1 cellular context compared by ENCODE assay signal in the genomic region with DNA sequence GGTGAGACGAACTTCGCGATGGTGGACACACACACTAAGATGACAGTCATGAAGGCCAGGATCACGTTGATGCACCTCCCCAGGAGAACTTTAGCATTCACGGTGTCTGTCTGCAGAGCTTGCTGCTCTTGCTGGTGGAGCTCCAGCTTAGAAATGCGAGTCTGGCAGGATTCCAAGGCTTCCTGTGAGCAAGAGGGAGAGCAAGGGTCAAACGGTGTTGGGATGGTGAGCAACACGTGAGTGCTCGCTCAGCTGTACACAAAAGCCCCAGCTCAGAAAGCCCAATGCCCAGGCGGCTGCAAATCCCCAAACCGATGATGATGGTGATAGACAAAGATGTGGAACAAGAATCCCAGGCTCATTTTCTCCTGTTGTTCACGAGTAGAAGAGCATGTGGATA.
TF ChIP-seq lines count a peak whose summit lies in the region.

No MANE protein-coding gene starts in this region.

TF ChIP-seq in HepG2, 621 proteins besides CTCF, POLR2A, EP300 and RAD21 (continued from another document and continues in another):
- TF ChIP-seq, protein P1, sequence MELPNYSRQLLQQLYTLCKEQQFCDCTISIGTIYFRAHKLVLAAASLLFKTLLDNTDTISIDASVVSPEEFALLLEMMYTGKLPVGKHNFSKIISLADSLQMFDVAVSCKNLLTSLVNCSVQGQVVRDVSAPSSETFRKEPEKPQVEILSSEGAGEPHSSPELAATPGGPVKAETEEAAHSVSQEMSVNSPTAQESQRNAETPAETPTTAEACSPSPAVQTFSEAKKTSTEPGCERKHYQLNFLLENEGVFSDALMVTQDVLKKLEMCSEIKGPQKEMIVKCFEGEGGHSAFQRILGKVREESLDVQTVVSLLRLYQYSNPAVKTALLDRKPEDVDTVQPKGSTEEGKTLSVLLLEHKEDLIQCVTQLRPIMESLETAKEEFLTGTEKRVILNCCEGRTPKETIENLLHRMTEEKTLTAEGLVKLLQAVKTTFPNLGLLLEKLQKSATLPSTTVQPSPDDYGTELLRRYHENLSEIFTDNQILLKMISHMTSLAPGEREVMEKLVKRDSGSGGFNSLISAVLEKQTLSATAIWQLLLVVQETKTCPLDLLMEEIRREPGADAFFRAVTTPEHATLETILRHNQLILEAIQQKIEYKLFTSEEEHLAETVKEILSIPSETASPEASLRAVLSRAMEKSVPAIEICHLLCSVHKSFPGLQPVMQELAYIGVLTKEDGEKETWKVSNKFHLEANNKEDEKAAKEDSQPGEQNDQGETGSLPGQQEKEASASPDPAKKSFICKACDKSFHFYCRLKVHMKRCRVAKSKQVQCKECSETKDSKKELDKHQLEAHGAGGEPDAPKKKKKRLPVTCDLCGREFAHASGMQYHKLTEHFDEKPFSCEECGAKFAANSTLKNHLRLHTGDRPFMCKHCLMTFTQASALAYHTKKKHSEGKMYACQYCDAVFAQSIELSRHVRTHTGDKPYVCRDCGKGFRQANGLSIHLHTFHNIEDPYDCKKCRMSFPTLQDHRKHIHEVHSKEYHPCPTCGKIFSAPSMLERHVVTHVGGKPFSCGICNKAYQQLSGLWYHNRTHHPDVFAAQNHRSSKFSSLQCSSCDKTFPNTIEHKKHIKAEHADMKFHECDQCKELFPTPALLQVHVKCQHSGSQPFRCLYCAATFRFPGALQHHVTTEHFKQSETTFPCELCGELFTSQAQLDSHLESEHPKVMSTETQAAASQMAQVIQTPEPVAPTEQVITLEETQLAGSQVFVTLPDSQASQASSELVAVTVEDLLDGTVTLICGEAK (IDR thresholded peaks at IDR 0.05): no peak
- TF ChIP-seq, protein P1 (CRISPR knock-in tag; IDR thresholded peaks at IDR 0.05): no peak
- TF ChIP-seq ZNF777 (CRISPR knock-in tag; IDR thresholded peaks at IDR 0.05) (no peak), STAG1 (CRISPR knock-in tag; IDR thresholded peaks at IDR 0.05) (no peak; the same call in 1 of the 2 replicates), MTA3 (CRISPR knock-in tag; IDR thresholded peaks at IDR 0.05) (no peak), ZNF337 (CRISPR knock-in tag; IDR thresholded peaks at IDR 0.05; ENCODE audit: borderline replicate concordance, low read depth) (no peak), KAT7 (CRISPR knock-in tag; IDR thresholded peaks at IDR 0.05; ENCODE audit: borderline replicate concordance) (no peak), ZNF333 (CRISPR knock-in tag; IDR thresholded peaks at IDR 0.05; ENCODE audit: borderline replicate concordance) (no peak), PRMT3 (CRISPR knock-in tag; IDR thresholded peaks at IDR 0.05; ENCODE audit: borderline replicate concordance, low read depth) (no peak), ZNF788 (CRISPR knock-in tag; IDR thresholded peaks at IDR 0.05; ENCODE audit: borderline replicate concordance) (no peak; the same call in 1 of the 2 replicates), SIN3B (IDR thresholded peaks at IDR 0.05; ENCODE audit: low read length) (no peak), HOXA5 (CRISPR knock-in tag; IDR thresholded peaks at IDR 0.05) (0 out of 2 replicates have a peak, but pooled peaks have one; percentile 59), RFX1 (IDR thresholded peaks at IDR 0.05) (no peak), PAF1 (CRISPR knock-in tag; IDR thresholded peaks at IDR 0.05) (no peak), MAZ (IDR thresholded peaks at IDR 0.05; ENCODE audit: borderline replicate concordance, low read depth, low read length) (no peak), MAZ (CRISPR knock-in tag; IDR thresholded peaks at IDR 0.05; ENCODE audit: low read depth) (no peak), ZNF792 (CRISPR knock-in tag; IDR thresholded peaks at IDR 0.05) (peak; percentile 26; the same call in 1 of the 2 replicates), ZKSCAN1 (IDR thresholded peaks at IDR 0.05; ENCODE audit: low read length) (no peak), REXO4 (CRISPR knock-in tag; IDR thresholded peaks at IDR 0.05; ENCODE audit: borderline replicate concordance) (no peak), ELF1 (CRISPR knock-in tag; IDR thresholded peaks at IDR 0.05) (no peak), ZNF354B (CRISPR knock-in tag; IDR thresholded peaks at IDR 0.05) (no peak), KDM3A (CRISPR knock-in tag; IDR thresholded peaks at IDR 0.05; ENCODE audit: low read depth) (no peak), ARHGAP35 (CRISPR knock-in tag; IDR thresholded peaks at IDR 0.05; ENCODE audit: borderline replicate concordance) (no peak), ZNF772 (CRISPR knock-in tag; IDR thresholded peaks at IDR 0.05) (no peak)
- TF ChIP-seq, protein P2, sequence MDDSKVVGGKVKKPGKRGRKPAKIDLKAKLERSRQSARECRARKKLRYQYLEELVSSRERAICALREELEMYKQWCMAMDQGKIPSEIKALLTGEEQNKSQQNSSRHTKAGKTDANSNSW (CRISPR knock-in tag; IDR thresholded peaks at IDR 0.05; ENCODE audit: borderline replicate concordance): no peak
- TF ChIP-seq, protein P3, sequence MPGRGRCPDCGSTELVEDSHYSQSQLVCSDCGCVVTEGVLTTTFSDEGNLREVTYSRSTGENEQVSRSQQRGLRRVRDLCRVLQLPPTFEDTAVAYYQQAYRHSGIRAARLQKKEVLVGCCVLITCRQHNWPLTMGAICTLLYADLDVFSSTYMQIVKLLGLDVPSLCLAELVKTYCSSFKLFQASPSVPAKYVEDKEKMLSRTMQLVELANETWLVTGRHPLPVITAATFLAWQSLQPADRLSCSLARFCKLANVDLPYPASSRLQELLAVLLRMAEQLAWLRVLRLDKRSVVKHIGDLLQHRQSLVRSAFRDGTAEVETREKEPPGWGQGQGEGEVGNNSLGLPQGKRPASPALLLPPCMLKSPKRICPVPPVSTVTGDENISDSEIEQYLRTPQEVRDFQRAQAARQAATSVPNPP (CRISPR knock-in tag; IDR thresholded peaks at IDR 0.05): no peak
- TF ChIP-seq, protein P4, sequence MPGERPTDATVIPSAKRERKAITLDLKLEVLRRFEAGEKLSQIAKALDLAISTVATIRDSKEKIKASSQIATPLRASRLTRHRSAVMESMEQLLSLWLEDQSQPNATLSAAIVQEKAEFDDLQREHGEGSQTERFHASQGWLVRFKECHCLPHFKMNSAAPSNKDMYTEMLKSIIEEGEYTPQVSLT (CRISPR knock-in tag; IDR thresholded peaks at IDR 0.05; ENCODE audit: borderline replicate concordance, low read depth): no peak
- TF ChIP-seq, protein P5, sequence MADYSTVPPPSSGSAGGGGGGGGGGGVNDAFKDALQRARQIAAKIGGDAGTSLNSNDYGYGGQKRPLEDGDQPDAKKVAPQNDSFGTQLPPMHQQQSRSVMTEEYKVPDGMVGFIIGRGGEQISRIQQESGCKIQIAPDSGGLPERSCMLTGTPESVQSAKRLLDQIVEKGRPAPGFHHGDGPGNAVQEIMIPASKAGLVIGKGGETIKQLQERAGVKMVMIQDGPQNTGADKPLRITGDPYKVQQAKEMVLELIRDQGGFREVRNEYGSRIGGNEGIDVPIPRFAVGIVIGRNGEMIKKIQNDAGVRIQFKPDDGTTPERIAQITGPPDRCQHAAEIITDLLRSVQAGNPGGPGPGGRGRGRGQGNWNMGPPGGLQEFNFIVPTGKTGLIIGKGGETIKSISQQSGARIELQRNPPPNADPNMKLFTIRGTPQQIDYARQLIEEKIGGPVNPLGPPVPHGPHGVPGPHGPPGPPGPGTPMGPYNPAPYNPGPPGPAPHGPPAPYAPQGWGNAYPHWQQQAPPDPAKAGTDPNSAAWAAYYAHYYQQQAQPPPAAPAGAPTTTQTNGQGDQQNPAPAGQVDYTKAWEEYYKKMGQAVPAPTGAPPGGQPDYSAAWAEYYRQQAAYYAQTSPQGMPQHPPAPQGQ (CRISPR knock-in tag; IDR thresholded peaks at IDR 0.05; ENCODE audit: borderline replicate concordance): no peak
- TF ChIP-seq, protein P6, sequence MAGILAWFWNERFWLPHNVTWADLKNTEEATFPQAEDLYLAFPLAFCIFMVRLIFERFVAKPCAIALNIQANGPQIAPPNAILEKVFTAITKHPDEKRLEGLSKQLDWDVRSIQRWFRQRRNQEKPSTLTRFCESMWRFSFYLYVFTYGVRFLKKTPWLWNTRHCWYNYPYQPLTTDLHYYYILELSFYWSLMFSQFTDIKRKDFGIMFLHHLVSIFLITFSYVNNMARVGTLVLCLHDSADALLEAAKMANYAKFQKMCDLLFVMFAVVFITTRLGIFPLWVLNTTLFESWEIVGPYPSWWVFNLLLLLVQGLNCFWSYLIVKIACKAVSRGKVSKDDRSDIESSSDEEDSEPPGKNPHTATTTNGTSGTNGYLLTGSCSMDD (CRISPR knock-in tag; IDR thresholded peaks at IDR 0.05): no peak
- TF ChIP-seq, protein P7, sequence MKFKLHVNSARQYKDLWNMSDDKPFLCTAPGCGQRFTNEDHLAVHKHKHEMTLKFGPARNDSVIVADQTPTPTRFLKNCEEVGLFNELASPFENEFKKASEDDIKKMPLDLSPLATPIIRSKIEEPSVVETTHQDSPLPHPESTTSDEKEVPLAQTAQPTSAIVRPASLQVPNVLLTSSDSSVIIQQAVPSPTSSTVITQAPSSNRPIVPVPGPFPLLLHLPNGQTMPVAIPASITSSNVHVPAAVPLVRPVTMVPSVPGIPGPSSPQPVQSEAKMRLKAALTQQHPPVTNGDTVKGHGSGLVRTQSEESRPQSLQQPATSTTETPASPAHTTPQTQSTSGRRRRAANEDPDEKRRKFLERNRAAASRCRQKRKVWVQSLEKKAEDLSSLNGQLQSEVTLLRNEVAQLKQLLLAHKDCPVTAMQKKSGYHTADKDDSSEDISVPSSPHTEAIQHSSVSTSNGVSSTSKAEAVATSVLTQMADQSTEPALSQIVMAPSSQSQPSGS (CRISPR knock-in tag; IDR thresholded peaks at IDR 0.05): peak; percentile 54; the same call in 1 of the 2 replicates
- TF ChIP-seq, protein P8, sequence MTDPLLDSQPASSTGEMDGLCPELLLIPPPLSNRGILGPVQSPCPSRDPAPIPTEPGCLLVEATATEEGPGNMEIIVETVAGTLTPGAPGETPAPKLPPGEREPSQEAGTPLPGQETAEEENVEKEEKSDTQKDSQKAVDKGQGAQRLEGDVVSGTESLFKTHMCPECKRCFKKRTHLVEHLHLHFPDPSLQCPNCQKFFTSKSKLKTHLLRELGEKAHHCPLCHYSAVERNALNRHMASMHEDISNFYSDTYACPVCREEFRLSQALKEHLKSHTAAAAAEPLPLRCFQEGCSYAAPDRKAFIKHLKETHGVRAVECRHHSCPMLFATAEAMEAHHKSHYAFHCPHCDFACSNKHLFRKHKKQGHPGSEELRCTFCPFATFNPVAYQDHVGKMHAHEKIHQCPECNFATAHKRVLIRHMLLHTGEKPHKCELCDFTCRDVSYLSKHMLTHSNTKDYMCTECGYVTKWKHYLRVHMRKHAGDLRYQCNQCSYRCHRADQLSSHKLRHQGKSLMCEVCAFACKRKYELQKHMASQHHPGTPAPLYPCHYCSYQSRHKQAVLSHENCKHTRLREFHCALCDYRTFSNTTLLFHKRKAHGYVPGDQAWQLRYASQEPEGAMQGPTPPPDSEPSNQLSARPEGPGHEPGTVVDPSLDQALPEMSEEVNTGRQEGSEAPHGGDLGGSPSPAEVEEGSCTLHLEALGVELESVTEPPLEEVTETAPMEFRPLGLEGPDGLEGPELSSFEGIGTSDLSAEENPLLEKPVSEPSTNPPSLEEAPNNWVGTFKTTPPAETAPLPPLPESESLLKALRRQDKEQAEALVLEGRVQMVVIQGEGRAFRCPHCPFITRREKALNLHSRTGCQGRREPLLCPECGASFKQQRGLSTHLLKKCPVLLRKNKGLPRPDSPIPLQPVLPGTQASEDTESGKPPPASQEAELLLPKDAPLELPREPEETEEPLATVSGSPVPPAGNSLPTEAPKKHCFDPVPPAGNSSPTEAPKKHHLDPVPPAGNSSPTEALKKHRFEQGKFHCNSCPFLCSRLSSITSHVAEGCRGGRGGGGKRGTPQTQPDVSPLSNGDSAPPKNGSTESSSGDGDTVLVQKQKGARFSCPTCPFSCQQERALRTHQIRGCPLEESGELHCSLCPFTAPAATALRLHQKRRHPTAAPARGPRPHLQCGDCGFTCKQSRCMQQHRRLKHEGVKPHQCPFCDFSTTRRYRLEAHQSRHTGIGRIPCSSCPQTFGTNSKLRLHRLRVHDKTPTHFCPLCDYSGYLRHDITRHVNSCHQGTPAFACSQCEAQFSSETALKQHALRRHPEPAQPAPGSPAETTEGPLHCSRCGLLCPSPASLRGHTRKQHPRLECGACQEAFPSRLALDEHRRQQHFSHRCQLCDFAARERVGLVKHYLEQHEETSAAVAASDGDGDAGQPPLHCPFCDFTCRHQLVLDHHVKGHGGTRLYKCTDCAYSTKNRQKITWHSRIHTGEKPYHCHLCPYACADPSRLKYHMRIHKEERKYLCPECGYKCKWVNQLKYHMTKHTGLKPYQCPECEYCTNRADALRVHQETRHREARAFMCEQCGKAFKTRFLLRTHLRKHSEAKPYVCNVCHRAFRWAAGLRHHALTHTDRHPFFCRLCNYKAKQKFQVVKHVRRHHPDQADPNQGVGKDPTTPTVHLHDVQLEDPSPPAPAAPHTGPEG (CRISPR knock-in tag; IDR thresholded peaks at IDR 0.05): no peak
- TF ChIP-seq, protein P9, sequence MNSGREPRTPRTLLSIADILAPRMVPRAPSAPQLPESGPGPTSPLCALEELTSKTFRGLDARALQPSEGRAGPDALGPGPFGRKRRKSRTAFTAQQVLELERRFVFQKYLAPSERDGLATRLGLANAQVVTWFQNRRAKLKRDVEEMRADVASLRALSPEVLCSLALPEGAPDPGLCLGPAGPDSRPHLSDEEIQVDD (CRISPR knock-in tag; IDR thresholded peaks at IDR 0.05; ENCODE audit: borderline replicate concordance): no peak
